Comparison of ENCODE assay signal across 8 cellular contexts in the genomic region with DNA sequence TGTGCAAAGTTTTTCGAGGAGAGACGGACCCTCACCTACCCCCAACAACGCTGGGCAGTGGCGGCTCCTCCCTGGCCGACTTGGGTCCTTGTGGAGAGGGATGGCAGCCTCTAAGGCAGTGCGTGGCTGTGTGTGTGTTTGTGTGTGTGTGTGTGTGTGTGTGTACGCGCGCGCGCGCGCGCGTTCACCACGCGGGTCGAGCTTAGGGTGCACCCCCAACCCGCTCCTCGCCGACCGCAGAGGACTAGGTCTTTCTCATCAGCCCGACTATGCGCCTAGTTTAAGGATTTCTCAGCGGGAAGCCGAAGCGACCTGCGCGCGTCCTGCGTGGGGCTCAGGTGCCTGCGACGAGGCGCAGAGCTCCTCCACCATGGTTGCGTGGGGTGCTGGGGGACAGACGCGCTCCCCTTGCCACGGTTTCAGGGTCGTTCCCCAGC. TPM values are rescaled to one million over a fixed set of nuclear protein-coding genes. Genes with fewer than 3 reads are reported as not detected.
DNase-seq lines count a peak whose midpoint lies in the region; ATAC-seq and TF ChIP-seq lines count a peak whose summit lies in the region.

No MANE protein-coding gene starts in this region.

- TF ChIP-seq CTCF in AG10803 (conservative IDR thresholded peaks at IDR 0.05; ENCODE audit: low read length) (no peak), IMR-90 (conservative IDR thresholded peaks at IDR 0.05; ENCODE audit: low read depth, low read length) (no peak), cardiac fibroblast (IDR thresholded peaks at IDR 0.05; ENCODE audit: low read depth, low read length) (no peak), lower leg skin (IDR thresholded peaks at IDR 0.05) (no peak), thoracic aorta (IDR thresholded peaks at IDR 0.05) (no peak)

- H3K9ac ChIP-seq in IMR-90 (ENCODE audit: low read depth, low read length): peak overlapping the region; percentile 49

- peak overlapping the region; percentile 73 for H2AK9ac ChIP-seq in IMR-90 (replicated peaks; ENCODE audit: low read depth, low read length, poor library complexity)

- no peak overlapping the region for H4K5ac ChIP-seq in IMR-90 (ENCODE audit: low read depth, low read length)

- H2AK5ac ChIP-seq in IMR-90 (ENCODE audit: low read depth, low read length): no peak overlapping the region

- H4K20me1 ChIP-seq in IMR-90 (ENCODE audit: insufficient read depth, low read length): no peaks in the 10 kb centered on the region

- no peak overlapping the region for H3K56ac ChIP-seq in IMR-90 (ENCODE audit: extremely low read depth, insufficient read depth, low read length)

- WGBS in IMR-90 (ENCODE audit: extremely low coverage in 2 of 2, insufficient read length in 1 of 2), 2 experiments: 0% methylated on average over 10 of the region's 39 CpGs; no CpG with 5 or more reads in 1 of the 2 experiments
- WGBS in lower leg skin, 2 donors: 0% methylated on average over 7 to 31 of the region's 39 CpGs

- peak overlapping the region; percentile 37; the same call in 1 of the 2 replicates for H3K4ac ChIP-seq in IMR-90 (ENCODE audit: low read depth, low read length)

- H4K8ac ChIP-seq in IMR-90 (ENCODE audit: low read depth in 2 of 2, low read length in 2 of 2): peak overlapping the region; percentile 17 to 35; a peak in 2 of 4 replicates

- H3K4me2 ChIP-seq in IMR-90 (ENCODE audit: low read depth, low read length): peak overlapping the region; percentile 96

- in situ Hi-C loops in IMR-90 (cut with MboI; ENCODE audit: low sequenced_read_pairs): no loop called here

- no peak overlapping the region for H2BK5ac ChIP-seq in IMR-90 (ENCODE audit: low read depth, low read length, poor library complexity, severe bottlenecking)

- H3K9me3 ChIP-seq in IMR-90 (ENCODE audit: control insufficient read depth, insufficient read depth, low read length) (no peaks in the 10 kb centered on the region), thoracic aorta (no peaks in the 10 kb centered on the region)

- intact Hi-C loops in IMR-90 (cut with micrococcal nuclease): loop anchor here (1.0 kb wide), 2 partner anchors 53 to 203 kb away; no protein-coding TSS in a partner anchor
- intact Hi-C loops in lower leg skin (cut with DNase I; ENCODE audit: low total_unique reads): no loop called here

- H2BK120ac ChIP-seq in IMR-90 (ENCODE audit: low read depth, low read length): no peak overlapping the region

- H3K4me1 ChIP-seq in IMR-90 (ENCODE audit: control insufficient read depth, insufficient read depth, low read length): peaks cover 12% of the 10 kb centered on the region
- H3K4me1 ChIP-seq in thoracic aorta (ENCODE audit: control insufficient read depth in 1 of 2, low read depth in 2 of 2): peaks cover 10 to 45% of the 10 kb centered on the region in 2 donors

- dilution Hi-C loops in IMR-90 (cut with HindIII; ENCODE audit: low sequenced_read_pairs, unreplicated experiment): no loop called here

- CTCF ChIA-PET in IMR-90 (lab: Yijun Ruan, JAX): interaction anchor here (1.2 to 2.6 kb wide), 2 partner anchors 54 to 203 kb away, joined by 8 read pairs; no protein-coding TSS in a partner anchor

- H3K27me3 ChIP-seq in IMR-90 (ENCODE audit: control insufficient read depth, insufficient read depth, low read length) (peaks cover 1% of the 10 kb centered on the region; the same call in 1 of the 2 replicates), thoracic aorta (replicated peaks; ENCODE audit: insufficient read depth) (no peaks in the 10 kb centered on the region)

- peak; percentile 1; the same call in 1 of the 2 replicates for ATAC-seq in IMR-90 (ENCODE audit: low read depth)
- no peak for ATAC-seq in thoracic aorta (ENCODE audit: insufficient number of reproducible peaks, low FRiP score, low read depth)
- ATAC-seq in GM21390 (IDR thresholded peaks at IDR 0.05; ENCODE audit: unreplicated experiment): no peak
- no peak for ATAC-seq in GM18519 (IDR thresholded peaks at IDR 0.05; ENCODE audit: low FRiP score, unreplicated experiment)
- no peak for ATAC-seq in GM19452 (IDR thresholded peaks at IDR 0.05; ENCODE audit: unreplicated experiment)

- H3K79me1 ChIP-seq in IMR-90 (ENCODE audit: low read depth in 1 of 2, low read length in 2 of 2): peaks cover 4 to 17% of the 10 kb centered on the region in 2 experiments; a peak in 2 of 4 replicates

- H2BK20ac ChIP-seq in IMR-90 (ENCODE audit: low read depth, low read length): no peak overlapping the region

- H3K23ac ChIP-seq in IMR-90 (ENCODE audit: low read depth, low read length): peak overlapping the region; percentile 86

- no peak for TF ChIP-seq RAD21 in IMR-90 (IDR thresholded peaks at IDR 0.05; ENCODE audit: low read length)

- H3K36me3 ChIP-seq in IMR-90 (ENCODE audit: control insufficient read depth, insufficient read depth, low read length) (no peaks in the 10 kb centered on the region), thoracic aorta (no peaks in the 10 kb centered on the region)

- H3K27ac ChIP-seq in IMR-90 (ENCODE audit: insufficient read depth, low read length) (peak overlapping the region; percentile 31; the same call in 1 of the 2 replicates), thoracic aorta (peak overlapping the region; percentile 69 to 79)

- H4K91ac ChIP-seq in IMR-90 (ENCODE audit: insufficient read depth, low read depth, low read length): peak overlapping the region; percentile 15; the same call in 1 of the 2 replicates

- H3K14ac ChIP-seq in IMR-90 (replicated peaks; ENCODE audit: low read depth, low read length): 0 out of 2 replicates have a peak overlapping the region, but pooled peaks have one; percentile 26

- TF ChIP-seq POLR2A in IMR-90 (IDR thresholded peaks at IDR 0.05; ENCODE audit: low read depth, low read length) (no peak), lower leg skin (IDR thresholded peaks at IDR 0.05) (no peak)

- POLR2A ChIA-PET in IMR-90 (lab: Charles Lee; ENCODE audit: unreplicated experiment): interaction anchor here (0.6 kb wide), 1 partner anchor 22 kb away, joined by 3 read pairs; no protein-coding TSS in a partner anchor

- no peak overlapping the region for H2BK15ac ChIP-seq in IMR-90 (ENCODE audit: low read depth, low read length)

- H3K18ac ChIP-seq in IMR-90 (ENCODE audit: low read depth, low read length): no peak overlapping the region; the same call in 1 of the 2 replicates

- H2AFZ ChIP-seq in IMR-90 (replicated peaks; ENCODE audit: low read length, poor library complexity): peak overlapping the region; percentile 95

- DNase-seq in AG10803 (ENCODE audit: low read depth): peak; percentile 27
- no peak for DNase-seq in IMR-90
- peak; percentile 42 to 44 for DNase-seq in cardiac fibroblast (ENCODE audit: low read depth in 2 of 2)
- DNase-seq in lower leg skin (ENCODE audit: low spot score in 2 of 2): no peak
- no peak for DNase-seq in thoracic aorta (ENCODE audit: low spot score)

- peaks cover 4% of the 10 kb centered on the region; the same call in 1 of the 2 replicates for H3K9me1 ChIP-seq in IMR-90 (ENCODE audit: insufficient read depth, low read length)

- BruUV-seq in IMR-90 (replicated peaks; lab: Mats Ljungman, UMichigan): no TSS peak

- H3K4me3 ChIP-seq in AG10803 (ENCODE audit: low read length) (peak overlapping the region; percentile 86), IMR-90 (ENCODE audit: insufficient read depth, low read depth, low read length) (peak overlapping the region; percentile 97), cardiac fibroblast (replicated peaks in 1 of 2; ENCODE audit: low read depth in 2 of 2, low read length in 2 of 2) (peak overlapping the region; percentile 86 to 93), lower leg skin (ENCODE audit: low read depth, poor library complexity, severe bottlenecking) (peak overlapping the region; percentile 58), thoracic aorta (peak overlapping the region; percentile 84)

TF ChIP-seq in IMR-90, 13 proteins besides CTCF, POLR2A, EP300 and RAD21:
- TF ChIP-seq MAZ (IDR thresholded peaks at IDR 0.05; ENCODE audit: borderline replicate concordance, low read depth, low read length): no peak
- TF ChIP-seq CHD1 (IDR thresholded peaks at IDR 0.05; ENCODE audit: low read depth, low read length): no peak
- no peak for TF ChIP-seq CEBPB (IDR thresholded peaks at IDR 0.05; ENCODE audit: low read depth, low read length)
- no peak for TF ChIP-seq NFE2L2 (IDR thresholded peaks at IDR 0.05; ENCODE audit: low read depth, low read length)
- TF ChIP-seq SMC3 (IDR thresholded peaks at IDR 0.05; ENCODE audit: low read depth, low read length): no peak
- no peak for TF ChIP-seq USF2 (IDR thresholded peaks at IDR 0.05; ENCODE audit: low read depth, low read length)
- TF ChIP-seq FOS (IDR thresholded peaks at IDR 0.05; ENCODE audit: low read depth, low read length): no peak
- TF ChIP-seq BHLHE40 (IDR thresholded peaks at IDR 0.05; ENCODE audit: low read depth, low read length): no peak
- TF ChIP-seq, protein P1, sequence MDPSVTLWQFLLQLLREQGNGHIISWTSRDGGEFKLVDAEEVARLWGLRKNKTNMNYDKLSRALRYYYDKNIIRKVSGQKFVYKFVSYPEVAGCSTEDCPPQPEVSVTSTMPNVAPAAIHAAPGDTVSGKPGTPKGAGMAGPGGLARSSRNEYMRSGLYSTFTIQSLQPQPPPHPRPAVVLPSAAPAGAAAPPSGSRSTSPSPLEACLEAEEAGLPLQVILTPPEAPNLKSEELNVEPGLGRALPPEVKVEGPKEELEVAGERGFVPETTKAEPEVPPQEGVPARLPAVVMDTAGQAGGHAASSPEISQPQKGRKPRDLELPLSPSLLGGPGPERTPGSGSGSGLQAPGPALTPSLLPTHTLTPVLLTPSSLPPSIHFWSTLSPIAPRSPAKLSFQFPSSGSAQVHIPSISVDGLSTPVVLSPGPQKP (IDR thresholded peaks at IDR 0.05; ENCODE audit: borderline replicate concordance, low read depth, low read length): no peak
- TF ChIP-seq RCOR1 (IDR thresholded peaks at IDR 0.05; ENCODE audit: insufficient replicate concordance, low read length): no peak
- TF ChIP-seq RFX5 (IDR thresholded peaks at IDR 0.05; ENCODE audit: low read depth, low read length): no peak
- no peak for TF ChIP-seq MXI1 (IDR thresholded peaks at IDR 0.05; ENCODE audit: borderline replicate concordance, low read depth, low read length)
- no peak for TF ChIP-seq MAFK (IDR thresholded peaks at IDR 0.05; ENCODE audit: low read depth, low read length)

RNA-seq across cellular contexts. Expression of gene SOX13, which starts 0.9 kb away (rescaled TPM):
- total RNA-seq in IMR-90 (2012; rRNA removed) (0.54 and 0.56 TPM in 2 replicates), lower leg skin (10 to 100 TPM in 2 of 4 donors, 1 to 10 TPM in 2; 7.2 to 32.2 (median 16.8) TPM), thoracic aorta (10 to 100 TPM; 27.2 to 33.2 TPM)
- 3.5 TPM in 2 replicates for polyA plus RNA-seq in IMR-90 (2012; rRNA removed)
- polyA plus RNA-seq in IMR-90 (2012; cell fraction: cytosol; rRNA removed): 3.2 and 3.5 TPM in 2 replicates
- 9.6 and 15.9 TPM in 2 replicates for polyA plus RNA-seq in IMR-90 (2012; cell fraction: nucleus; rRNA removed; ENCODE audit: low replicate concordance)

Comparison
In these comparisons a context has a peak if more than half of its experiments do, and no peak if none do; other contexts are left out.
1. DNase-seq: peak in AG10803 (single experiment) and cardiac fibroblast (2 of 2); none in IMR-90 (single experiment), lower leg skin (0 of 2) and thoracic aorta (single experiment).
2. Peak in every context shown above with its lines, with median percentiles within 50 percentile points of each other: H3K4me3 ChIP-seq.